Comparison of ENCODE assay signal across 8 cellular contexts in the genomic region with DNA sequence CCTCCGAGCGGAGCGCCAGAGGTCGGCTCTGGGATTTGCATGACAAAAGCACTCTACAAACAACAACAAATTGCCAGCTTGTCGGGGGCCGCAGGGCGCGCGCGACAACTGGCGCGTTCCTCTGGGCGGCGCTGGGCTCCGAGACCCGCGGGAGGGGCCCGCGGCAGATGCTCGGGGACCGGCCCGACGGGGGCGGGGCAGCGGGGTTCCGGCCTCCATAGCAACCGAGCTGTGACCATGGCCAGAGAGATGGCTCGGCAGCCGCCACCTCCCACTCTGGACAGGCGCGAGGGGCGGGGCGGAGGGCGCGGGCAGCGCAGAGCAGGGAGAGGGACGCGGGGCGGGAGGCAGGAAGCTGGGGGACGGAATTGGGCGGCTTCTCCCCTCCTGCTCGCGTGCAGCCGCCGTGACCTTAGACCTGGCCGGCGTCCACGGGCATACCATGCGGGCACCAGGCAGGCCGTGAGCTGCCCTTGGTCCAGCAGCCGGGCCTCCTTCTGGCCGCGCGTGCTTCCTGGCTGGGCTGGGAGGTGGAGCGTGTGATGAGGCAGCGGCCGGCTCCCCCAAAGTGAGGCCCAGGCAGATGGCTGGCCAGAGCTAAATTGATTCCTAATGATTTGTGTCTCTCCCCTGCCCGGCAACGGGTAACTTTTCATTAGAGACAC.
DNase-seq lines count a peak whose midpoint lies in the region; ATAC-seq and TF ChIP-seq lines count a peak whose summit lies in the region.

No MANE protein-coding gene starts in this region.

- WGBS in mesodermal cell (ENCODE audit: insufficient coverage in 2 of 2), 2 experiments: 1 to 3% methylated on average over 30 to 49 of the region's 59 CpGs

- H3K4me1 ChIP-seq in RWPE2 (ENCODE audit: insufficient read depth, poor library complexity, severe bottlenecking) (no peaks in the 10 kb centered on the region), mesodermal cell (ENCODE audit: control insufficient read depth, insufficient read depth, low read length, poor library complexity, severe bottlenecking) (peaks cover 6% of the 10 kb centered on the region), upper lobe of right lung (peaks cover 6% of the 10 kb centered on the region)

- peak; percentile 97 for DNase-seq in COLO668 (lab: John Stamatoyannopoulos, UW; ENCODE audit: unreplicated experiment)
- no peak for DNase-seq in RWPE2 (ENCODE audit: low spot score)
- peak; percentile 98 for DNase-seq in fibroblast of gingiva (ENCODE audit: low read depth)
- peak; percentile 80 for DNase-seq in upper lobe of right lung
- no peak for DNase-seq in activated CD8-positive, alpha-beta memory T cell treated with anti-CD3 and anti-CD28 coated beads, Interleukin-2, amount 50 U/mL, for 48 hours

- intact Hi-C loops in upper lobe of right lung (cut with DNase I): no loop called here

- peaks cover 9% of the 10 kb centered on the region for H3K27me3 ChIP-seq in RWPE2 (ENCODE audit: insufficient read depth, poor library complexity, severe bottlenecking)
- H3K27me3 ChIP-seq in upper lobe of right lung: peaks cover 8% of the 10 kb centered on the region

- H3K4me3 ChIP-seq in RWPE2 (ENCODE audit: severe bottlenecking): peak overlapping the region; percentile 17
- peak overlapping the region; percentile 28 for H3K4me3 ChIP-seq in mesodermal cell (ENCODE audit: extremely low read depth, insufficient read depth, low read length, poor library complexity, severe bottlenecking)
- H3K4me3 ChIP-seq in upper lobe of right lung: peak overlapping the region; percentile 32

- H3K36me3 ChIP-seq in RWPE2 (ENCODE audit: low read depth) (no peaks in the 10 kb centered on the region), mesodermal cell (ENCODE audit: control insufficient read depth, insufficient read depth, low read length) (no peaks in the 10 kb centered on the region), upper lobe of right lung (no peaks in the 10 kb centered on the region)

- H3K9me3 ChIP-seq in RWPE2 (ENCODE audit: severe bottlenecking) (no peaks in the 10 kb centered on the region), mesodermal cell (ENCODE audit: control insufficient read depth, low read length) (peaks cover 11% of the 10 kb centered on the region), upper lobe of right lung (no peaks in the 10 kb centered on the region)

- ATAC-seq in HG03432 (IDR thresholded peaks at IDR 0.05; ENCODE audit: unreplicated experiment) (peak; percentile 41), RWPE2 (ENCODE audit: low read depth) (peak; percentile 69), upper lobe of right lung (peak; percentile 79), HG03378 (IDR thresholded peaks at IDR 0.05; ENCODE audit: unreplicated experiment) (no peak)

- H3K27ac ChIP-seq in RWPE2 (ENCODE audit: poor library complexity, severe bottlenecking): no peak overlapping the region
- H3K27ac ChIP-seq in mesodermal cell (ENCODE audit: low read depth, low read length, severe bottlenecking): no peak overlapping the region
- H3K27ac ChIP-seq in upper lobe of right lung: peak overlapping the region; percentile 1

- TF ChIP-seq CTCF in RWPE2 (IDR thresholded peaks at IDR 0.05; ENCODE audit: poor library complexity, severe bottlenecking): no peak
- TF ChIP-seq CTCF in upper lobe of right lung (IDR thresholded peaks at IDR 0.05): no peak

Comparison
In these comparisons a context has a peak if more than half of its experiments do, and no peak if none do; other contexts are left out.
1. DNase-seq: peak in COLO668 (single experiment), fibroblast of gingiva (single experiment) and upper lobe of right lung (single experiment); none in RWPE2 (single experiment) and activated CD8-positive, alpha-beta memory T cell treated with anti-CD3 and anti-CD28 coated beads, Interleukin-2, amount 50 U/mL, for 48 hours (single experiment).
2. Peak in every context shown above with its lines, with median percentiles within 50 percentile points of each other: H3K4me3 ChIP-seq.